In genomic region chr10:132001238-132001977, GRCh38 we compare ENCODE assay signal across 9 cellular contexts. TPM values are rescaled to one million over a fixed set of nuclear protein-coding genes. Genes with fewer than 3 reads are reported as not detected.
A peak's percentile ranks its signal among the peaks of the same experiment; 100 is the strongest.
DNase-seq lines count a peak whose midpoint lies in the region; ATAC-seq and TF ChIP-seq lines count a peak whose summit lies in the region.
"Had no signal": no experiment of that assay in that cellular context is flagged by ENCODE, and none has a peak within 500 bp of the region (broad histone marks: within the 10 kb centered on the region; RNA-seq: fewer than 3 reads in every experiment).

No MANE protein-coding gene starts in this region.

- H3K4me3 Mint-ChIP-seq in activated T-helper 1 cell treated with anti-CD3 and anti-CD28 coated beads, Interleukin-12 subunit alpha, Interleukin-12 subunit beta, Interleukin-2, Interleukin-4 antibody, amounts not matched to agents 30 ng/mL and 10 ng/mL and 1 ng/mL, durations not matched to agents 14 hours and 24 hours and 36 hours, result no peak overlapping the region

- no peaks in the 10 kb centered on the region for H3K79me2 ChIP-seq in SK-N-SH (ENCODE audit: insufficient read depth)

- no peaks in the 10 kb centered on the region for H4K20me1 ChIP-seq in SK-N-SH (ENCODE audit: insufficient read depth)

- DNase-seq in DMS153 treated with DMSO at 0.1 percent for 48 hours (lab: John Stamatoyannopoulos, UW; ENCODE audit: unreplicated experiment) (peak; percentile 66), SK-N-SH (no peak), lung (ENCODE audit: low spot score) (peak; percentile 55), C1 segment of cervical spinal cord (lab: John Stamatoyannopoulos, UW) (no peak), posterior cingulate gyrus (no peak), DMS114 treated with DMSO at 0.1 percent for 48 hours (lab: John Stamatoyannopoulos, UW; ENCODE audit: unreplicated experiment) (no peak)
- no peak for DNase-seq in activated T-helper 1 cell treated with anti-CD3 and anti-CD28 coated beads, Interleukin-12 subunit alpha, Interleukin-12 subunit beta, Interleukin-2, Interleukin-4 antibody, amounts not matched to agents 30 ng/mL and 10 ng/mL and 1 ng/mL, durations not matched to agents 14 hours and 24 hours and 36 hours (ENCODE audit: low spot score)
- DNase-seq: hypothalamus had no signal

- H3K9me2 ChIP-seq in SK-N-SH, result no peaks in the 10 kb centered on the region

- H3K27ac Mint-ChIP-seq in activated T-helper 1 cell treated with anti-CD3 and anti-CD28 coated beads, Interleukin-12 subunit alpha, Interleukin-12 subunit beta, Interleukin-2, Interleukin-4 antibody, amounts not matched to agents 30 ng/mL and 10 ng/mL and 1 ng/mL, durations not matched to agents 14 hours and 24 hours and 36 hours, result no peak overlapping the region

- no peak for TF ChIP-seq EP300 in SK-N-SH (IDR thresholded peaks at IDR 0.05; ENCODE audit: borderline replicate concordance in 1 of 2, low read depth in 1 of 2, low read length in 1 of 2)

- no peaks in the 10 kb centered on the region for H3K9me3 ChIP-seq in HEK293 (ENCODE audit: control insufficient read depth, insufficient read depth, low read depth, low read length)
- H3K9me3 ChIP-seq in SK-N-SH, result no peaks in the 10 kb centered on the region
- H3K9me3 ChIP-seq in lung (ENCODE audit: control insufficient read depth in 2 of 2, insufficient read depth in 1 of 2, low read length in 1 of 2), result peaks cover 0 to 4% of the 10 kb centered on the region in 2 donors

- H3K27ac ChIP-seq in HEK293 (ENCODE audit: extremely low read depth, low read depth, low read length), result no peak overlapping the region
- H3K27ac ChIP-seq in SK-N-SH (ENCODE audit: low read depth in 2 of 2, low read length in 1 of 2), result no peak overlapping the region
- H3K27ac ChIP-seq in lung (ENCODE audit: low read depth in 1 of 2, low read length in 1 of 2), result peak overlapping the region in 1 of 2 donors; percentile 18

- no peak overlapping the region for H3K9ac ChIP-seq in SK-N-SH

- no peaks in the 10 kb centered on the region for H3K36me3 ChIP-seq in HEK293 (ENCODE audit: control insufficient read depth in 2 of 2, insufficient read depth in 1 of 2, low read length in 2 of 2)
- H3K36me3 ChIP-seq in SK-N-SH (replicated peaks in 1 of 2; ENCODE audit: control insufficient read depth in 1 of 2, insufficient read depth in 2 of 2, low read length in 1 of 2), result no peaks in the 10 kb centered on the region
- H3K36me3 ChIP-seq in lung (ENCODE audit: control insufficient read depth in 2 of 2, insufficient read depth in 2 of 2, low read length in 2 of 2), result no peaks in the 10 kb centered on the region

- H3K4me1 ChIP-seq in HEK293 (ENCODE audit: control insufficient read depth, insufficient read depth, low read length), result no peaks in the 10 kb centered on the region
- no peaks in the 10 kb centered on the region; a peak in 1 of 4 replicates for H3K4me1 ChIP-seq in SK-N-SH (ENCODE audit: control insufficient read depth in 1 of 2, insufficient read depth in 2 of 2, low read depth in 1 of 2, low read length in 1 of 2)
- peaks cover 13 to 21% of the 10 kb centered on the region in 2 donors for H3K4me1 ChIP-seq in lung (ENCODE audit: control insufficient read depth in 2 of 2, insufficient read depth in 2 of 2, low read length in 2 of 2)

- H3K4me2 ChIP-seq in SK-N-SH, result no peak overlapping the region; the same call in 1 of the 2 replicates

- POLR2A ChIA-PET in HEK293 (lab: Yijun Ruan, JAX), result no interaction called here
- POLR2A ChIA-PET in SK-N-SH (lab: Yijun Ruan, JAX), result no interaction called here

- no peak overlapping the region for H2AFZ ChIP-seq in SK-N-SH (ENCODE audit: low read depth)

- TF ChIP-seq RAD21 in SK-N-SH (IDR thresholded peaks at IDR 0.05; ENCODE audit: low read length), result peak; percentile 15; the same call in 1 of the 2 replicates

- TF ChIP-seq CTCF in HEK293 (tag by site-specific recombination; IDR thresholded peaks at IDR 0.05) (0 out of 2 replicates have a peak, but pooled peaks have one; percentile 15), SK-N-SH (IDR thresholded peaks at IDR 0.05) (no peak), lung (IDR thresholded peaks at IDR 0.05; ENCODE audit: control extremely low read depth, extremely low read depth) (no peak)

- H3F3A ChIP-seq in SK-N-SH (replicated peaks; ENCODE audit: insufficient read depth), result no peaks in the 10 kb centered on the region

- H3K9me3 Mint-ChIP-seq in activated T-helper 1 cell treated with anti-CD3 and anti-CD28 coated beads, Interleukin-12 subunit alpha, Interleukin-12 subunit beta, Interleukin-2, Interleukin-4 antibody, amounts not matched to agents 30 ng/mL and 10 ng/mL and 1 ng/mL, durations not matched to agents 14 hours and 24 hours and 36 hours, result peaks cover 10% of the 10 kb centered on the region

- WGBS in SK-N-SH (ENCODE audit: low lambda C conversion rate), result 65% methylated on average over 15 of the region's 15 CpGs
- WGBS in lung, 2 donors, result 55 to 70% methylated on average over 15 of the region's 15 CpGs

- H3K27me3 Mint-ChIP-seq in activated T-helper 1 cell treated with anti-CD3 and anti-CD28 coated beads, Interleukin-12 subunit alpha, Interleukin-12 subunit beta, Interleukin-2, Interleukin-4 antibody, amounts not matched to agents 30 ng/mL and 10 ng/mL and 1 ng/mL, durations not matched to agents 14 hours and 24 hours and 36 hours (ENCODE audit: insufficient read depth), result peaks cover 13% of the 10 kb centered on the region

- no peak overlapping the region for H3K4me3 ChIP-seq in HEK293 (ENCODE audit: low read depth, low read length)
- H3K4me3 ChIP-seq in SK-N-SH (ENCODE audit: low read depth in 2 of 2, low read length in 1 of 2), result no peak overlapping the region
- H3K4me3 ChIP-seq in lung, result no peak overlapping the region

- H3K27me3 ChIP-seq in SK-N-SH (ENCODE audit: insufficient read depth), result no peaks in the 10 kb centered on the region
- no peaks in the 10 kb centered on the region for H3K27me3 ChIP-seq in lung (ENCODE audit: control insufficient read depth, insufficient read depth)

- no peaks in the 10 kb centered on the region for H3K4me1 Mint-ChIP-seq in activated T-helper 1 cell treated with anti-CD3 and anti-CD28 coated beads, Interleukin-12 subunit alpha, Interleukin-12 subunit beta, Interleukin-2, Interleukin-4 antibody, amounts not matched to agents 30 ng/mL and 10 ng/mL and 1 ng/mL, durations not matched to agents 14 hours and 24 hours and 36 hours (ENCODE audit: low read depth)

- CTCF ChIA-PET in HEK293 (lab: Yijun Ruan, JAX) (interaction anchor here (1.0 to 1.7 kb wide), 3 partner anchors 21 to 102 kb away, joined by 3 to 10 read pairs (median 4); no protein-coding TSS in a partner anchor), SK-N-SH (lab: Yijun Ruan, JAX) (interaction anchor here (0.9 to 5.1 kb wide), 5 partner anchors 12 to 116 kb away, joined by 3 to 39 read pairs (median 3); partner anchors contain the start of gene BNIP3)

- ATAC-seq in lung (ENCODE audit: insufficient read depth, low FRiP score), result no peak

- intact Hi-C loops in activated T-helper 1 cell treated with anti-CD3 and anti-CD28 coated beads, Interleukin-12 subunit alpha, Interleukin-12 subunit beta, Interleukin-2, Interleukin-4 antibody, amounts not matched to agents 30 ng/mL and 10 ng/mL and 1 ng/mL, durations not matched to agents 14 hours and 24 hours and 36 hours (cut with micrococcal nuclease), result no loop called here
- intact Hi-C loops in posterior cingulate gyrus (cut with DNase I), result no loop called here

- H3K36me3 Mint-ChIP-seq in activated T-helper 1 cell treated with anti-CD3 and anti-CD28 coated beads, Interleukin-12 subunit alpha, Interleukin-12 subunit beta, Interleukin-2, Interleukin-4 antibody, amounts not matched to agents 30 ng/mL and 10 ng/mL and 1 ng/mL, durations not matched to agents 14 hours and 24 hours and 36 hours (ENCODE audit: low read depth), result no peaks in the 10 kb centered on the region

TF ChIP-seq in HEK293, 187 proteins besides CTCF, POLR2A, EP300 and RAD21:
- TF ChIP-seq ZNF433 (tag by site-specific recombination; IDR thresholded peaks at IDR 0.05; ENCODE audit: low read depth) (no peak), ZFP37 (tag by site-specific recombination; IDR thresholded peaks at IDR 0.05) (no peak), ZNF324 (tag by site-specific recombination; IDR thresholded peaks at IDR 0.05) (no peak), ZNF121 (tag by site-specific recombination; IDR thresholded peaks at IDR 0.05) (no peak), ZIC2 (tag by site-specific recombination; IDR thresholded peaks at IDR 0.05) (no peak), ZNF544 (tag by site-specific recombination; IDR thresholded peaks at IDR 0.05) (no peak), ZBTB8A (tag by site-specific recombination; IDR thresholded peaks at IDR 0.05) (no peak)
TF ChIP-seq in HEK293: peak in this region for 0.

TF ChIP-seq in SK-N-SH, 30 proteins besides CTCF, POLR2A, EP300 and RAD21 (continues in another document):
- no peak for TF ChIP-seq FOSL2 (IDR thresholded peaks at IDR 0.05; ENCODE audit: borderline replicate concordance, low read depth)
- TF ChIP-seq YY1 (IDR thresholded peaks at IDR 0.05; ENCODE audit: low read depth), result no peak
- no peak for TF ChIP-seq TAF1 (IDR thresholded peaks at IDR 0.05; ENCODE audit: borderline replicate concordance, low read depth, low read length)
- TF ChIP-seq RFX5 (IDR thresholded peaks at IDR 0.05; ENCODE audit: low read length), result no peak
- TF ChIP-seq EZH2phosphoT487 (IDR thresholded peaks at IDR 0.05; ENCODE audit: borderline replicate concordance, low read depth), result no peak
- TF ChIP-seq ZBTB33 (IDR thresholded peaks at IDR 0.05; ENCODE audit: borderline replicate concordance, low read depth), result no peak

RNA-seq across cellular contexts. Expression of gene BNIP3, which starts 19.7 kb away (rescaled TPM):
- polyA plus RNA-seq in SK-N-SH (2012; rRNA removed), result 40.3 and 57.2 TPM in 2 replicates
- polyA plus RNA-seq in SK-N-SH (2012; cell fraction: cytosol; rRNA removed), result 50.0 and 53.3 TPM in 2 replicates
- 47.8 and 56.3 TPM in 2 replicates for polyA plus RNA-seq in SK-N-SH (2012; cell fraction: nucleus; rRNA removed)
- 10 to 100 TPM; 29.9 to 38.4 TPM for total RNA-seq in lung
- polyA plus RNA-seq in lung, result 10 to 100 TPM; 20.4 to 31.7 TPM
- total RNA-seq in activated T-helper 1 cell treated with anti-CD3 and anti-CD28 coated beads, Interleukin-12 subunit alpha, Interleukin-12 subunit beta, Interleukin-2, Interleukin-4 antibody, amounts not matched to agents 30 ng/mL and 10 ng/mL and 1 ng/mL, durations not matched to agents 14 hours and 24 hours and 36 hours, result 43.0 and 48.9 TPM in 2 replicates

Comparison
In these comparisons a context has a peak if more than half of its experiments do, and no peak if none do; other contexts are left out.
1. DNase-seq: peak in DMS153 treated with DMSO at 0.1 percent for 48 hours (single experiment) and lung (single experiment); none in SK-N-SH (single experiment), activated T-helper 1 cell treated with anti-CD3 and anti-CD28 coated beads, Interleukin-12 subunit alpha, Interleukin-12 subunit beta, Interleukin-2, Interleukin-4 antibody, amounts not matched to agents 30 ng/mL and 10 ng/mL and 1 ng/mL, durations not matched to agents 14 hours and 24 hours and 36 hours (single experiment), C1 segment of cervical spinal cord (0 of 14), posterior cingulate gyrus (0 of 10) and DMS114 treated with DMSO at 0.1 percent for 48 hours (single experiment).